29 cellular contexts compared by ENCODE assay signal in genomic region chr13:97364031-97364430, GRCh38.
"Had no signal": no experiment of that assay in that cellular context is flagged by ENCODE, and none has a peak within 500 bp of the region (broad histone marks: within the 10 kb centered on the region; RNA-seq: fewer than 3 reads in every experiment).

No MANE protein-coding gene starts in this region.

- ATAC-seq: activated CD8-positive, alpha-beta memory T cell treated with anti-CD3 and anti-CD28 coated beads, Interleukin-2, amount 10 ng/mL, durations not matched to agents 7 days and 5 days; K562 had no signal

- H3K9me3 ChIP-seq: breast epithelium, Peyer's patch, SJCRH30, SK-N-SH had no signal

- H3K27ac Mint-ChIP-seq: activated CD8-positive, alpha-beta memory T cell treated with anti-CD3 and anti-CD28 coated beads, Interleukin-2, amount 10 ng/mL, durations not matched to agents 7 days and 5 days; activated naive CD8-positive, alpha-beta T cell; activated T-cell treated with anti-CD3 and anti-CD28 coated beads, Interleukin-2, amount 50 U/mL, for 24 hours; activated T-helper 1 cell treated with anti-CD3 and anti-CD28 coated beads, Interleukin-12 subunit alpha, Interleukin-12 subunit beta, Interleukin-2, Interleukin-4 antibody, amounts not matched to agents 30 ng/mL and 10 ng/mL and 1 ng/mL, durations not matched to agents 14 hours and 24 hours and 36 hours had no signal

- H3K9me3 Mint-ChIP-seq: activated T-cell treated with anti-CD3 and anti-CD28 coated beads, Interleukin-2, amount 50 U/mL, for 24 hours; activated T-helper 1 cell treated with anti-CD3 and anti-CD28 coated beads, Interleukin-12 subunit alpha, Interleukin-12 subunit beta, Interleukin-2, Interleukin-4 antibody, amounts not matched to agents 30 ng/mL and 10 ng/mL and 1 ng/mL, durations not matched to agents 14 hours and 24 hours and 36 hours had no signal

- H3K4me3 ChIP-seq: breast epithelium, K562, Peyer's patch, SJCRH30 had no signal

- FAIRE-seq: K562 had no signal

- H3K4me3 Mint-ChIP-seq: activated CD8-positive, alpha-beta memory T cell treated with anti-CD3 and anti-CD28 coated beads, Interleukin-2, amount 10 ng/mL, durations not matched to agents 7 days and 5 days; activated naive CD8-positive, alpha-beta T cell; activated T-cell treated with anti-CD3 and anti-CD28 coated beads, Interleukin-2, amount 50 U/mL, for 24 hours; activated T-helper 1 cell treated with anti-CD3 and anti-CD28 coated beads, Interleukin-12 subunit alpha, Interleukin-12 subunit beta, Interleukin-2, Interleukin-4 antibody, amounts not matched to agents 30 ng/mL and 10 ng/mL and 1 ng/mL, durations not matched to agents 14 hours and 24 hours and 36 hours had no signal

- DNase-seq: activated CD4-positive, alpha-beta T cell treated with anti-CD3 and anti-CD28 coated beads for 48 hours; activated CD4-positive, alpha-beta T cell treated with anti-CD3 and anti-CD28 coated beads, Interleukin-2, amount 50 U/mL, for 48 hours; activated CD8-positive, alpha-beta memory T cell treated with anti-CD3 and anti-CD28 coated beads, Interleukin-2, amount 10 ng/mL, durations not matched to agents 7 days and 5 days; activated effector memory CD4-positive, alpha-beta T cell treated with Interleukin-2 at 50 U/mL for 16 hours; activated naive CD4-positive, alpha-beta T cell; activated T-cell treated with anti-CD3 and anti-CD28 coated beads, Interleukin-2, amount 50 U/mL, for 24 hours; caudate nucleus; Karpas-422; MM.1S; NCI-H1105; NCI-H1436; NCI-H1694 treated with DMSO at 0.1 percent for 48 hours; NCI-H2029 treated with DMSO at 0.1 percent for 48 hours; NCI-H345; NCI-H510A; NCI-H526 treated with DMSO at 0.1 percent for 48 hours; NCI-H82; NK-92 treated with Interleukin-12 subunit alpha and Interleukin-12 subunit beta, amount 100 ng/mL, for 24 hours; OCI-M1; Peyer's patch; Right ventricle myocardium superior; SJCRH30; SK-N-SH; T-helper 2 cell; T1000 had no signal

- H3K27me3 Mint-ChIP-seq: activated CD8-positive, alpha-beta memory T cell treated with anti-CD3 and anti-CD28 coated beads, Interleukin-2, amount 10 ng/mL, durations not matched to agents 7 days and 5 days; activated naive CD8-positive, alpha-beta T cell; activated T-cell treated with anti-CD3 and anti-CD28 coated beads, Interleukin-2, amount 50 U/mL, for 24 hours had no signal
